Comparison of ENCODE assay signal across 16 cellular contexts in genomic region chr17:773467-774319, GRCh38. TPM values are rescaled to one million over a fixed set of nuclear protein-coding genes. Genes with fewer than 3 reads are reported as not detected.
DNase-seq lines count a peak whose midpoint lies in the region; ATAC-seq and TF ChIP-seq lines count a peak whose summit lies in the region.
"Had no signal": no experiment of that assay in that cellular context is flagged by ENCODE, and none has a peak within 500 bp of the region (broad histone marks: within the 10 kb centered on the region; RNA-seq: fewer than 3 reads in every experiment).

No MANE protein-coding gene starts in this region.

- no peaks in the 10 kb centered on the region for H3K9me3 ChIP-seq in Loucy (ENCODE audit: insufficient read depth, low read depth, low read length)
- no peaks in the 10 kb centered on the region for H3K9me3 ChIP-seq in mammary epithelial cell (replicated peaks; ENCODE audit: insufficient read depth, low read length)
- no peaks in the 10 kb centered on the region for H3K9me3 ChIP-seq in smooth muscle cell (replicated peaks; ENCODE audit: low read depth)
- no peaks in the 10 kb centered on the region for H3K9me3 ChIP-seq in ascending aorta
- H3K9me3 ChIP-seq: esophagus squamous epithelium had no signal

- no peaks in the 10 kb centered on the region for H4K20me1 ChIP-seq in Loucy (ENCODE audit: insufficient read depth, low read length, poor library complexity, severe bottlenecking)
- H4K20me1 ChIP-seq in mammary epithelial cell (ENCODE audit: insufficient read depth, low read length) = no peaks in the 10 kb centered on the region
- peaks cover 4% of the 10 kb centered on the region for H4K20me1 ChIP-seq in smooth muscle cell (ENCODE audit: low read depth)

- H3K36me3 ChIP-seq in Loucy (ENCODE audit: insufficient read depth, low read length) (peaks cover 50% of the 10 kb centered on the region), mammary epithelial cell (ENCODE audit: insufficient read depth, low read length) (peaks cover 44% of the 10 kb centered on the region), smooth muscle cell (ENCODE audit: low read depth) (peaks cover 35% of the 10 kb centered on the region), ascending aorta (peaks cover 72 to 86% of the 10 kb centered on the region in 2 donors)

- no TSS peak for BruUV-seq in mammary epithelial cell (replicated peaks; lab: Mats Ljungman, UMichigan)

- no peaks in the 10 kb centered on the region for H3K9me2 ChIP-seq in Loucy (replicated peaks; ENCODE audit: low read depth, low read length)

- WGBS in mammary epithelial cell (ENCODE audit: low coverage, missing lambda C conversion rate) = 36% methylated on average over 14 of the region's 14 CpGs
- 38% methylated on average over 14 of the region's 14 CpGs for WGBS in smooth muscle cell (ENCODE audit: low lambda C conversion rate)

- H3K4me1 ChIP-seq in Loucy (ENCODE audit: insufficient read depth, low read length, poor library complexity, severe bottlenecking) (peaks cover 3% of the 10 kb centered on the region), mammary epithelial cell (ENCODE audit: insufficient read depth, low read length) (peaks cover 6% of the 10 kb centered on the region), smooth muscle cell (ENCODE audit: low read depth) (peaks cover 15% of the 10 kb centered on the region), ascending aorta (no peaks in the 10 kb centered on the region)
- H3K4me1 ChIP-seq: esophagus squamous epithelium had no signal

- H3K4me2 ChIP-seq in Loucy (ENCODE audit: low read depth, low read length, poor library complexity, severe bottlenecking) (peak overlapping the region; percentile 12), mammary epithelial cell (ENCODE audit: insufficient read depth, low read depth, low read length) (no peak overlapping the region), smooth muscle cell (peak overlapping the region; percentile 12)

- H3K9ac ChIP-seq in Loucy (ENCODE audit: low read depth, low read length, poor library complexity, severe bottlenecking) = no peak overlapping the region
- H3K9ac ChIP-seq in mammary epithelial cell (ENCODE audit: insufficient read depth, low read length) = peak overlapping the region; percentile 43
- no peak overlapping the region for H3K9ac ChIP-seq in smooth muscle cell (ENCODE audit: low read depth)
- H3K9ac ChIP-seq: GM23248 had no signal

- intact Hi-C loops in mammary epithelial cell (cut with micrococcal nuclease) (no loop called here), ascending aorta (cut with DNase I) (no loop called here)

- TF ChIP-seq CTCF in Loucy (conservative IDR thresholded peaks at IDR 0.05; ENCODE audit: low read length) = no peak
- TF ChIP-seq CTCF in mammary epithelial cell (conservative IDR thresholded peaks at IDR 0.05 in 1 of 2, IDR thresholded peaks at IDR 0.05 in 1 of 2; ENCODE audit: extremely low read depth in 1 of 2, insufficient read depth in 1 of 2, low read depth in 1 of 2, low read length in 2 of 2) = no peak
- TF ChIP-seq CTCF in smooth muscle cell (IDR thresholded peaks at IDR 0.05; ENCODE audit: borderline replicate concordance, insufficient read depth, poor library complexity, severe bottlenecking) = no peak
- TF ChIP-seq CTCF in ascending aorta (IDR thresholded peaks at IDR 0.05) = no peak

- peaks cover 3% of the 10 kb centered on the region; the same call in 1 of the 2 replicates for H3K79me2 ChIP-seq in Loucy (ENCODE audit: insufficient read depth, low read length)
- peaks cover 18% of the 10 kb centered on the region for H3K79me2 ChIP-seq in mammary epithelial cell (ENCODE audit: insufficient read depth, low read length)
- H3K79me2 ChIP-seq in smooth muscle cell (ENCODE audit: low read depth) = peaks cover 3% of the 10 kb centered on the region

- H2AFZ ChIP-seq in Loucy (ENCODE audit: low read length) (no peak overlapping the region), mammary epithelial cell (ENCODE audit: low read depth, low read length) (no peak overlapping the region), smooth muscle cell (ENCODE audit: low read depth) (no peak overlapping the region)
- H2AFZ ChIP-seq: GM23248 had no signal

- H3F3A ChIP-seq in Loucy (ENCODE audit: low read depth) (no peaks in the 10 kb centered on the region), smooth muscle cell (ENCODE audit: low read depth) (peaks cover 8% of the 10 kb centered on the region)

- H3K27me3 ChIP-seq in Loucy (ENCODE audit: insufficient read depth, low read length, poor library complexity, severe bottlenecking) (no peaks in the 10 kb centered on the region), mammary epithelial cell (ENCODE audit: insufficient read depth, low read length) (no peaks in the 10 kb centered on the region), smooth muscle cell (ENCODE audit: low read depth) (no peaks in the 10 kb centered on the region), ascending aorta (no peaks in the 10 kb centered on the region)
- H3K27me3 ChIP-seq: esophagus squamous epithelium had no signal

- in situ Hi-C loops in mammary epithelial cell (cut with MboI; ENCODE audit: low sequenced_read_pairs in 2 of 2) = no loop called here

- peak; percentile 18 to 34 for DNase-seq in activated CD4-positive, alpha-beta T cell treated with anti-CD3 and anti-CD28 coated beads, Interleukin-2, amount 50 U/mL, for 48 hours
- no peak for DNase-seq in activated CD4-positive, alpha-beta T cell treated with anti-CD3 and anti-CD28 coated beads for 4 hours
- DNase-seq in mammary epithelial cell = no peak
- no peak for DNase-seq in smooth muscle cell (lab: John Stamatoyannopoulos, UW; ENCODE audit: unreplicated experiment)
- DNase-seq in AG08395 (ENCODE audit: low spot score) = no peak
- DNase-seq in ascending aorta (ENCODE audit: low spot score in 2 of 2) = no peak
- DNase-seq: COR-L47; esophagus squamous epithelium; GM23248; left colon; MV-4-11; Right ventricle myocardium superior; stimulated activated CD4-positive, alpha-beta T cell treated with anti-CD3 and anti-CD28 coated beads, Interleukin-1b, Interleukin-23, amount 100 ng/mL, for 48 hours had no signal

- H3K4me3 ChIP-seq in Loucy (ENCODE audit: low read length, poor library complexity, severe bottlenecking) = no peak overlapping the region
- H3K4me3 ChIP-seq in mammary epithelial cell (replicated peaks in 1 of 3; ENCODE audit: insufficient read depth in 1 of 3, low read depth in 2 of 3, low read length in 3 of 3) = no peak overlapping the region
- H3K4me3 ChIP-seq in smooth muscle cell = no peak overlapping the region
- H3K4me3 ChIP-seq in ascending aorta = no peak overlapping the region
- H3K4me3 ChIP-seq: esophagus squamous epithelium, GM23248 had no signal

- dilution Hi-C loops in mammary epithelial cell (cut with HindIII; ENCODE audit: low sequenced_read_pairs) = no loop called here

- CTCF ChIA-PET in mammary epithelial cell (lab: Charles Lee; ENCODE audit: low non-redundant PET) = no interaction called here

- H3K27ac ChIP-seq in mammary epithelial cell (ENCODE audit: insufficient read depth, low read depth, low read length) = no peak overlapping the region
- peak overlapping the region; percentile 64 for H3K27ac ChIP-seq in smooth muscle cell (ENCODE audit: low read depth)
- H3K27ac ChIP-seq in ascending aorta = no peak overlapping the region
- H3K27ac ChIP-seq: esophagus squamous epithelium, GM23248 had no signal

- no peak for ATAC-seq in HG02973 (IDR thresholded peaks at IDR 0.05; ENCODE audit: unreplicated experiment)
- ATAC-seq: HepG2, left colon had no signal

RNA-seq across cellular contexts. Expression of gene GLOD4, which starts 8.4 kb away (rescaled TPM):
- total RNA-seq in mammary epithelial cell (10 to 100 TPM; 33.3 to 62.7 TPM), smooth muscle cell (53.5 and 66.3 TPM in 2 replicates), ascending aorta (148 TPM)
- polyA plus RNA-seq in mammary epithelial cell (37.9 TPM), smooth muscle cell (47.2 and 61.8 TPM in 2 replicates)
- polyA minus RNA-seq in mammary epithelial cell = 25.1 TPM

RNA-seq across cellular contexts. Expression of gene MRM3, which starts 8.5 kb away (rescaled TPM):
- total RNA-seq in mammary epithelial cell = 10 to 100 TPM; 14.6 to 15.3 TPM
- 11.8 TPM for polyA plus RNA-seq in mammary epithelial cell
- polyA minus RNA-seq in mammary epithelial cell = 2.7 TPM
- total RNA-seq in smooth muscle cell = 6.4 and 8.7 TPM in 2 replicates
- polyA plus RNA-seq in smooth muscle cell = 12.8 and 13.4 TPM in 2 replicates
- total RNA-seq in ascending aorta = 17.0 TPM

RNA-seq across cellular contexts. Expression of gene GEMIN4, which starts 21.6 kb away (rescaled TPM):
- 10 to 100 TPM; 17.0 to 31.4 TPM for total RNA-seq in mammary epithelial cell
- polyA plus RNA-seq in mammary epithelial cell = 31.1 TPM
- polyA minus RNA-seq in mammary epithelial cell = 102 TPM
- 9.0 and 18.8 TPM in 2 replicates for total RNA-seq in smooth muscle cell
- polyA plus RNA-seq in smooth muscle cell = 10.2 and 10.5 TPM in 2 replicates
- 11.2 TPM for total RNA-seq in ascending aorta

RNA-seq across cellular contexts. Expression of gene TLCD3A, which starts 41.3 kb away (rescaled TPM):
- 10 to 100 TPM; 24.2 to 41.1 TPM for total RNA-seq in mammary epithelial cell
- 62.5 TPM for polyA plus RNA-seq in mammary epithelial cell
- 86.8 TPM for polyA minus RNA-seq in mammary epithelial cell
- total RNA-seq in smooth muscle cell = 20.1 and 23.0 TPM in 2 replicates
- 21.9 and 25.9 TPM in 2 replicates for polyA plus RNA-seq in smooth muscle cell
- 21.9 TPM for total RNA-seq in ascending aorta

RNA-seq across cellular contexts. Expression of gene VPS53, which starts 59.1 kb away (rescaled TPM):
- total RNA-seq in mammary epithelial cell = 100 to 1,000 TPM in 1 of 2 donors, 10 to 100 TPM in 1; 48.3 to 112 TPM
- polyA plus RNA-seq in mammary epithelial cell = 30.6 TPM
- 221 TPM for polyA minus RNA-seq in mammary epithelial cell
- 18.6 and 24.4 TPM in 2 replicates for total RNA-seq in smooth muscle cell
- polyA plus RNA-seq in smooth muscle cell = 9.6 and 12.0 TPM in 2 replicates
- total RNA-seq in ascending aorta = 6.8 TPM

Comparison
In these comparisons a context has a peak if more than half of its experiments do, and no peak if none do; other contexts are left out.
1. DNase-seq: peak in activated CD4-positive, alpha-beta T cell treated with anti-CD3 and anti-CD28 coated beads, Interleukin-2, amount 50 U/mL, for 48 hours (2 of 2); none in activated CD4-positive, alpha-beta T cell treated with anti-CD3 and anti-CD28 coated beads for 4 hours (0 of 2), mammary epithelial cell (single experiment), smooth muscle cell (single experiment), AG08395 (single experiment) and ascending aorta (0 of 2).